8 cellular contexts compared by ENCODE assay signal in the genomic region with DNA sequence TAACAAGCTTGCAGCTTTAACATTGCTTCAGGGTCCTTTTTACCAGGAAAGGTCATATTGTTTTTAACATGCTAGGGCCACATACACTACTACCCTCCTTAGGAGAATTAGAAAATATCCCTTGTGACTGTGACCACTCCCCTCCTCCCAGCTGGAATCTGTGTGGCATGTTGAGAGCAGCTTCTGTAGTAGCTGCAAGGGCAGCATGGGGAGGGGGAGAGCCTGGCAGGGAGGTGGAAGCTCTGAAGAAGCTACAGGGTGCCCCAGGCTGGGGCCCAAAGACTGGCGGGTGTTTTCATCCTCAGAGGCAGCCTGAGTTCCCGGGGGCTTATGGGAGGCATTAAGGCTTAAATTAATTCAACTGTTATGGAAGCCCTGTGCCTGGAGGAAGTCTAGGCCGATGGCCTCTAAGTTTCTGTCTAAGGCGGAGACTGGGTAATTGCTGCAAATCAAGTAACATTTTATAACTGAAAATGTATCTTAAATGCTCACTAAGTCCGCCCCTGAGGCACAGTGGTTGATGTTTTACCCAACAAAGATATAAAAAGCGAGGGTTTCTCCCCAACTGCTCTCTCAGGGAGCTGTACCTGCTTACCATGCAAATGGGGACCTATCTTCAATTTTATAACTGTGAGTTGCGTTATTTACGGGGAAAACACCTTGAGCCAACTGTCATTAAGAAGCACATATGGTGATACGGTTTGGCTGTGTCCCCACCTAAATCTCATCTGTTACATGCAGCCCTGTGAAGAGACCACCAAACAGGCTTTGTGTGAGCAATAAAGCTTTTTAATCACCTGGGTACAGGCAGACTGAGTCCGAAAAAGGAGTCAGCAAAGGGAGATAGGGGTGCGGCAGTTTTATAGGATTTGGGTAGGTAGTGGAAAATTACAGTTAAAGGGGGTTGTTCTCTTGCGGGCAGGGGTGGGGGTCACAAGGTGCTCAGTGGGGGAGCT. TPM values are rescaled to one million over a fixed set of nuclear protein-coding genes. Genes with fewer than 3 reads are reported as not detected.
DNase-seq lines count a peak whose midpoint lies in the region; ATAC-seq and TF ChIP-seq lines count a peak whose summit lies in the region.

No MANE protein-coding gene starts in this region.

- TF ChIP-seq CTCF in colonic mucosa (IDR thresholded peaks at IDR 0.05) (no peak), psoas muscle (IDR thresholded peaks at IDR 0.05) (no peak)

- intact Hi-C loops in colonic mucosa (cut with DNase I) (no loop called here), psoas muscle (cut with DNase I) (no loop called here)

- H3K4me3 ChIP-seq in colonic mucosa, result no peak overlapping the region
- no peak overlapping the region for H3K4me3 ChIP-seq in psoas muscle

- peak; percentile 72 for ATAC-seq in GM19395 (IDR thresholded peaks at IDR 0.05; ENCODE audit: unreplicated experiment)
- ATAC-seq in HG03139 (IDR thresholded peaks at IDR 0.05; ENCODE audit: unreplicated experiment), result peak; percentile 67
- ATAC-seq in psoas muscle, result no peak

- 79 to 88% (median 83%) methylated on average over 11 to 12 of the region's 12 CpGs for WGBS in psoas muscle, 3 donors

- H3K9me3 ChIP-seq in colonic mucosa (no peaks in the 10 kb centered on the region), psoas muscle (no peaks in the 10 kb centered on the region)

- H3K36me3 ChIP-seq in colonic mucosa (no peaks in the 10 kb centered on the region), psoas muscle (ENCODE audit: insufficient read depth in 1 of 2, low read depth in 1 of 2) (peaks cover 0 to 7% of the 10 kb centered on the region in 2 donors)

- peak overlapping the region; percentile 40 for H3K27ac ChIP-seq in colonic mucosa
- no peak overlapping the region for H3K27ac ChIP-seq in psoas muscle

- DNase-seq in ELF-1 (ENCODE audit: low read depth, low spot score) (peak; percentile 58), colonic mucosa (no peak), DMS53 (lab: John Stamatoyannopoulos, UW) (no peak), DMS53 treated with DMSO at 0.1 percent for 48 hours (lab: John Stamatoyannopoulos, UW; ENCODE audit: unreplicated experiment) (no peak), mucosa of gallbladder (ENCODE audit: low spot score) (no peak), psoas muscle (no peak)

- H3K27me3 ChIP-seq in colonic mucosa (no peaks in the 10 kb centered on the region), psoas muscle (ENCODE audit: insufficient read depth in 3 of 3, low read length in 2 of 3) (no peaks in the 10 kb centered on the region)

- peak overlapping the region in 1 of 2 donors; percentile 19 for H3K9ac ChIP-seq in colonic mucosa (ENCODE audit: low read depth in 2 of 2, low read length in 2 of 2)

- no peaks in the 10 kb centered on the region for H3K4me1 ChIP-seq in colonic mucosa
- H3K4me1 ChIP-seq in psoas muscle, result peaks cover 11% of the 10 kb centered on the region

RNA-seq across cellular contexts. Expression of a gene that starts 37.4 kb away (rescaled TPM):
- total RNA-seq in colonic mucosa (10 to 100 TPM; 15.1 to 20.0 TPM), mucosa of gallbladder (11.9 TPM), psoas muscle (10 to 100 TPM in 3 of 4 donors, 1 to 10 TPM in 1; 4.6 to 14.3 (median 13.4) TPM)
- polyA plus RNA-seq in psoas muscle, result 1 to 10 TPM; 2.3 to 4.1 (median 3.9) TPM

RNA-seq across cellular contexts. Expression of a gene that starts 37.8 kb away (rescaled TPM):
- total RNA-seq in colonic mucosa (10 to 100 TPM; 55.1 to 62.4 TPM), mucosa of gallbladder (42.2 TPM), psoas muscle (10 to 100 TPM; 21.2 to 34.0 (median 33.3) TPM)
- polyA plus RNA-seq in psoas muscle, result 10 to 100 TPM; 17.2 to 21.4 (median 18.5) TPM

Comparison
In these comparisons a context has a peak if more than half of its experiments do, and no peak if none do; other contexts are left out.
1. ATAC-seq: peak in GM19395 (single experiment) and HG03139 (single experiment); none in psoas muscle (0 of 4).